In genomic region chr9:132161743-132162187, GRCh38 we compare ENCODE assay signal across 8 cellular contexts. TPM values are rescaled to one million over a fixed set of nuclear protein-coding genes. Genes with fewer than 3 reads are reported as not detected.
DNase-seq lines count a peak whose midpoint lies in the region; ATAC-seq, FAIRE-seq and TF ChIP-seq lines count a peak whose summit lies in the region.

NTNG2 (plus strand) TSS chr9:132162058; CDS start chr9:132166832, 4,774 bp downstream.

- no peak within 1 kb of the TSS for H3K18ac ChIP-seq in mesendoderm (ENCODE audit: low read length)

- H3K79me1 ChIP-seq in mesendoderm (ENCODE audit: low read length) = no peaks in the 10 kb centered on the region

- no CpG with 5 or more reads among the region's 67 CpGs for WGBS in mesendoderm (ENCODE audit: extremely low coverage, insufficient coverage, low lambda C conversion rate)

- H3K56ac ChIP-seq in mesendoderm (ENCODE audit: low read length) = peak within 1 kb of the TSS; percentile 49

- H3K27ac Mint-ChIP-seq in activated T-cell treated with anti-CD3 and anti-CD28 coated beads, Interleukin-2, amount 50 U/mL, for 72 hours = peak within 1 kb of the TSS; percentile 43
- H3K27ac Mint-ChIP-seq in type B pancreatic cell = peak within 1 kb of the TSS; percentile 83

- no peak for TF ChIP-seq CTCF in brain microvascular endothelial cell (IDR thresholded peaks at IDR 0.05; ENCODE audit: low read depth, low read length, missing control alignments)
- no peak for TF ChIP-seq CTCF in type B pancreatic cell (conservative IDR thresholded peaks at IDR 0.05)

- no peaks in the 10 kb centered on the region for H3K79me2 ChIP-seq in mesendoderm (ENCODE audit: control insufficient read depth, insufficient read depth, low read length)

- no peak within 1 kb of the TSS for H4K5ac ChIP-seq in mesendoderm (ENCODE audit: low read length)

- H3K27me3 ChIP-seq in brain microvascular endothelial cell (replicated peaks) (peaks cover 50% of the 10 kb centered on the region), mesendoderm (ENCODE audit: insufficient read depth, low read length, poor library complexity) (peaks cover 45% of the 10 kb centered on the region)

- H2BK5ac ChIP-seq in mesendoderm (ENCODE audit: low read length) = no peak within 1 kb of the TSS

- H2BK120ac ChIP-seq in mesendoderm (ENCODE audit: low read depth, low read length) = no peak within 1 kb of the TSS

- no peaks in the 10 kb centered on the region for H3K4me1 ChIP-seq in mesendoderm (ENCODE audit: control insufficient read depth, low read depth, low read length)

- H3K9ac ChIP-seq in mesendoderm (ENCODE audit: low read length) = peak within 1 kb of the TSS; percentile 27

- H3K4ac ChIP-seq in mesendoderm (ENCODE audit: low read depth, low read length) = no peak within 1 kb of the TSS

- H3K23ac ChIP-seq in mesendoderm (ENCODE audit: low read length) = no peak within 1 kb of the TSS

- peaks cover 0 to 5% of the 10 kb centered on the region in 2 donors for H3K36me3 Mint-ChIP-seq in activated T-cell treated with anti-CD3 and anti-CD28 coated beads, Interleukin-2, amount 50 U/mL, for 72 hours (ENCODE audit: insufficient read depth in 2 of 2)
- no peaks in the 10 kb centered on the region for H3K36me3 Mint-ChIP-seq in type B pancreatic cell

- no peak within 1 kb of the TSS for H4K8ac ChIP-seq in mesendoderm (ENCODE audit: low read depth, low read length)

- no peak for TF ChIP-seq POLR2A in H54 (IDR thresholded peaks at IDR 0.05; ENCODE audit: low read depth, low read length)

- peak within 1 kb of the TSS; percentile 88 for H3K4me2 ChIP-seq in mesendoderm (ENCODE audit: low read length)

- no peak for FAIRE-seq in H54 (lab: Jason Lieb, UNC)

- peaks cover 62% of the 10 kb centered on the region for H3K27me3 Mint-ChIP-seq in activated T-cell treated with anti-CD3 and anti-CD28 coated beads, Interleukin-2, amount 50 U/mL, for 72 hours (ENCODE audit: low read depth)
- H3K27me3 Mint-ChIP-seq in type B pancreatic cell = peaks cover 86% of the 10 kb centered on the region

- in situ Hi-C loops in brain microvascular endothelial cell (cut with HindIII; ENCODE audit: low pct_ligation_motif_present, low sequenced_read_pairs) = no loop called here

- H3K9me3 Mint-ChIP-seq in activated T-cell treated with anti-CD3 and anti-CD28 coated beads, Interleukin-2, amount 50 U/mL, for 72 hours = no peaks in the 10 kb centered on the region
- no peaks in the 10 kb centered on the region for H3K9me3 Mint-ChIP-seq in type B pancreatic cell

- H3K4me3 ChIP-seq in brain microvascular endothelial cell (ENCODE audit: low read depth, low read length) (peak within 1 kb of the TSS; percentile 61), mesendoderm (ENCODE audit: low read length) (peak within 1 kb of the TSS; percentile 14)

- no peak within 1 kb of the TSS for H2AK5ac ChIP-seq in mesendoderm (ENCODE audit: low read length)

- no peaks in the 10 kb centered on the region for H3K36me3 ChIP-seq in brain microvascular endothelial cell (replicated peaks)
- H3K36me3 ChIP-seq in mesendoderm (ENCODE audit: control insufficient read depth, insufficient read depth, low read length) = no peaks in the 10 kb centered on the region

- no peak within 1 kb of the TSS for H3K27ac ChIP-seq in brain microvascular endothelial cell
- no peak within 1 kb of the TSS for H3K27ac ChIP-seq in mesendoderm (ENCODE audit: low read depth, low read length)

- H3K4me1 Mint-ChIP-seq in activated T-cell treated with anti-CD3 and anti-CD28 coated beads, Interleukin-2, amount 50 U/mL, for 72 hours (ENCODE audit: low read depth) = peaks cover 5% of the 10 kb centered on the region
- H3K4me1 Mint-ChIP-seq in type B pancreatic cell (ENCODE audit: unreplicated experiment) = peaks cover 13% of the 10 kb centered on the region

- peak within 1 kb of the TSS; percentile 91 to 96 for H3K4me3 Mint-ChIP-seq in activated T-cell treated with anti-CD3 and anti-CD28 coated beads, Interleukin-2, amount 50 U/mL, for 72 hours
- H3K4me3 Mint-ChIP-seq in type B pancreatic cell = peak within 1 kb of the TSS; percentile 93

- H2BK15ac ChIP-seq in mesendoderm (replicated peaks; ENCODE audit: low read depth) = no peak within 1 kb of the TSS

- peak; percentile 6 to 26 for ATAC-seq in activated T-cell treated with anti-CD3 and anti-CD28 coated beads, Interleukin-2, amount 50 U/mL, for 72 hours (replicated peaks in 1 of 2)

- peak in 1 of 2 donors; percentile 27 for DNase-seq in activated T-cell treated with anti-CD3 and anti-CD28 coated beads, Interleukin-2, amount 50 U/mL, for 72 hours
- DNase-seq in activated T-cell treated with anti-CD3 and anti-CD28 coated beads, Interleukin-2, amount 50 U/mL, for 48 hours = no peak
- no peak for DNase-seq in brain microvascular endothelial cell
- DNase-seq in mesendoderm = no peak
- no peak for DNase-seq in type B pancreatic cell (ENCODE audit: extremely low spot score, unreplicated experiment)
- no peak for DNase-seq in NCI-H1417 (lab: John Stamatoyannopoulos, UW)
- DNase-seq in activated effector memory CD4-positive, alpha-beta T cell treated with anti-CD3 and anti-CD28 coated beads, Interleukin-2, amount 50 U/mL, for 16 hours = no peak
- no peak for DNase-seq in H54 (ENCODE audit: insufficient read length, low spot score)

RNA-seq across cellular contexts. Expression of gene NTNG2, which starts in this region (rescaled TPM):
- total RNA-seq in activated T-cell treated with anti-CD3 and anti-CD28 coated beads, Interleukin-2, amount 50 U/mL, for 72 hours = 1 to 10 TPM; 3.2 to 5.4 TPM
- 0.03 TPM for polyA plus RNA-seq in mesendoderm (2013, experiment 1 of 2)
- polyA plus RNA-seq in mesendoderm (2013, experiment 2 of 2) = 0.11 TPM
- 2.6 and 4.0 TPM in 2 replicates for total RNA-seq in type B pancreatic cell (ENCODE audit: low replicate concordance)
